In the genomic region with DNA sequence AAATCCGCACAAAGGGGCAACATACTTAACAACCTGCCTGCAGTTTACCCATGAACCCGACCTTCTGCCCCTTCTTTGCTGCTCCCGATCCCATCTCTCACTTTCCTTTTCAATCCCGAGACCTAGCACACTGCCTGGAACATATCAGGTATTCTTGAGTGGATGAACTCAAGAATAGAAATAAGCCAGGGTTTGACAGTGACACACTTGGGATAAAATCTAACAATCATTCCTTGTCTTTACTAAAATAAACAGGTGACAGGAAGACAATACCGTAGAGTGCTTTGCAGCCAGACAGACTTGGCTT, we compare ENCODE assay signal across 7 cellular contexts. TPM values are rescaled to one million over a fixed set of nuclear protein-coding genes. Genes with fewer than 3 reads are reported as not detected.
DNase-seq lines count a peak whose midpoint lies in the region; ATAC-seq and TF ChIP-seq lines count a peak whose summit lies in the region.

No MANE protein-coding gene starts in this region.

- H3K36me3 Mint-ChIP-seq in activated T-helper 1 cell treated with anti-CD3 and anti-CD28 coated beads, Interleukin-12 subunit alpha, Interleukin-12 subunit beta, Interleukin-2, Interleukin-4 antibody, amounts not matched to agents 30 ng/mL and 10 ng/mL and 1 ng/mL, durations not matched to agents 14 hours and 24 hours and 36 hours (ENCODE audit: low read depth) = peaks cover 23% of the 10 kb centered on the region

- DNase-seq in HL-60 (ENCODE audit: low read depth in 1 of 2, low spot score in 1 of 2) = no peak
- DNase-seq in activated T-helper 1 cell treated with anti-CD3 and anti-CD28 coated beads, Interleukin-12 subunit alpha, Interleukin-12 subunit beta, Interleukin-2, Interleukin-4 antibody, amounts not matched to agents 30 ng/mL and 10 ng/mL and 1 ng/mL, durations not matched to agents 14 hours and 24 hours and 36 hours (ENCODE audit: low spot score) = no peak
- no peak for DNase-seq in stimulated activated naive CD8-positive, alpha-beta T cell treated with anti-CD3 and anti-CD28 coated beads, Interleukin-15, amount 100 ng/mL, for 72 hours
- no peak for DNase-seq in DMS53 treated with DMSO at 0.1 percent for 48 hours (lab: John Stamatoyannopoulos, UW; ENCODE audit: unreplicated experiment)
- no peak for DNase-seq in kidney tubule cell (ENCODE audit: low spot score)
- no peak for DNase-seq in GDM1 (lab: John Stamatoyannopoulos, UW)

- H3K27me3 ChIP-seq in HL-60 (ENCODE audit: insufficient read depth, poor library complexity, severe bottlenecking) = no peaks in the 10 kb centered on the region

- TF ChIP-seq CTCF in HL-60 (IDR thresholded peaks at IDR 0.05; ENCODE audit: insufficient read depth, low read length) = no peak

- intact Hi-C loops in activated T-helper 1 cell treated with anti-CD3 and anti-CD28 coated beads, Interleukin-12 subunit alpha, Interleukin-12 subunit beta, Interleukin-2, Interleukin-4 antibody, amounts not matched to agents 30 ng/mL and 10 ng/mL and 1 ng/mL, durations not matched to agents 14 hours and 24 hours and 36 hours (cut with micrococcal nuclease) = loop anchor here (5.0 kb wide), 2 partner anchors 371 to 414 kb away; no protein-coding TSS in a partner anchor

- no peaks in the 10 kb centered on the region for H3K9me3 ChIP-seq in iPS-18c (ENCODE audit: control insufficient read depth, insufficient read depth, low read length)

- peak overlapping the region; percentile 78 for H3K27ac Mint-ChIP-seq in activated T-helper 1 cell treated with anti-CD3 and anti-CD28 coated beads, Interleukin-12 subunit alpha, Interleukin-12 subunit beta, Interleukin-2, Interleukin-4 antibody, amounts not matched to agents 30 ng/mL and 10 ng/mL and 1 ng/mL, durations not matched to agents 14 hours and 24 hours and 36 hours
- peak overlapping the region; percentile 83 to 95 for H3K27ac Mint-ChIP-seq in stimulated activated naive CD8-positive, alpha-beta T cell treated with anti-CD3 and anti-CD28 coated beads, Interleukin-15, amount 100 ng/mL, for 72 hours

- peaks cover 42% of the 10 kb centered on the region for H3K4me1 Mint-ChIP-seq in activated T-helper 1 cell treated with anti-CD3 and anti-CD28 coated beads, Interleukin-12 subunit alpha, Interleukin-12 subunit beta, Interleukin-2, Interleukin-4 antibody, amounts not matched to agents 30 ng/mL and 10 ng/mL and 1 ng/mL, durations not matched to agents 14 hours and 24 hours and 36 hours (ENCODE audit: low read depth)
- peaks cover 43% of the 10 kb centered on the region for H3K4me1 Mint-ChIP-seq in stimulated activated naive CD8-positive, alpha-beta T cell treated with anti-CD3 and anti-CD28 coated beads, Interleukin-15, amount 100 ng/mL, for 72 hours

- H3K4me3 ChIP-seq in HL-60 (replicated peaks; ENCODE audit: insufficient read depth, low read length) (peak overlapping the region; percentile 100), iPS-18c (ENCODE audit: insufficient read depth, low read depth, low read length) (peak overlapping the region; percentile 88)

- ATAC-seq in stimulated activated naive CD8-positive, alpha-beta T cell treated with anti-CD3 and anti-CD28 coated beads, Interleukin-15, amount 100 ng/mL, for 72 hours = no peak

- peak overlapping the region; percentile 100 for H3K27ac ChIP-seq in HL-60 (replicated peaks)

- peak overlapping the region; percentile 87 for H3K4me3 Mint-ChIP-seq in activated T-helper 1 cell treated with anti-CD3 and anti-CD28 coated beads, Interleukin-12 subunit alpha, Interleukin-12 subunit beta, Interleukin-2, Interleukin-4 antibody, amounts not matched to agents 30 ng/mL and 10 ng/mL and 1 ng/mL, durations not matched to agents 14 hours and 24 hours and 36 hours
- H3K4me3 Mint-ChIP-seq in stimulated activated naive CD8-positive, alpha-beta T cell treated with anti-CD3 and anti-CD28 coated beads, Interleukin-15, amount 100 ng/mL, for 72 hours = peak overlapping the region; percentile 98 to 99

- H3K27me3 Mint-ChIP-seq in activated T-helper 1 cell treated with anti-CD3 and anti-CD28 coated beads, Interleukin-12 subunit alpha, Interleukin-12 subunit beta, Interleukin-2, Interleukin-4 antibody, amounts not matched to agents 30 ng/mL and 10 ng/mL and 1 ng/mL, durations not matched to agents 14 hours and 24 hours and 36 hours (ENCODE audit: insufficient read depth) = no peaks in the 10 kb centered on the region
- H3K27me3 Mint-ChIP-seq in stimulated activated naive CD8-positive, alpha-beta T cell treated with anti-CD3 and anti-CD28 coated beads, Interleukin-15, amount 100 ng/mL, for 72 hours = no peaks in the 10 kb centered on the region

- no peaks in the 10 kb centered on the region for H3K9me3 Mint-ChIP-seq in activated T-helper 1 cell treated with anti-CD3 and anti-CD28 coated beads, Interleukin-12 subunit alpha, Interleukin-12 subunit beta, Interleukin-2, Interleukin-4 antibody, amounts not matched to agents 30 ng/mL and 10 ng/mL and 1 ng/mL, durations not matched to agents 14 hours and 24 hours and 36 hours
- H3K9me3 Mint-ChIP-seq in stimulated activated naive CD8-positive, alpha-beta T cell treated with anti-CD3 and anti-CD28 coated beads, Interleukin-15, amount 100 ng/mL, for 72 hours = no peaks in the 10 kb centered on the region

RNA-seq across cellular contexts. Expression of gene UFD1, which starts 1.0 kb away (rescaled TPM):
- total RNA-seq in activated T-helper 1 cell treated with anti-CD3 and anti-CD28 coated beads, Interleukin-12 subunit alpha, Interleukin-12 subunit beta, Interleukin-2, Interleukin-4 antibody, amounts not matched to agents 30 ng/mL and 10 ng/mL and 1 ng/mL, durations not matched to agents 14 hours and 24 hours and 36 hours = 88.2 and 108 TPM in 2 replicates

RNA-seq across cellular contexts. Expression of gene CDC45, which starts 1.7 kb away (rescaled TPM):
- total RNA-seq in activated T-helper 1 cell treated with anti-CD3 and anti-CD28 coated beads, Interleukin-12 subunit alpha, Interleukin-12 subunit beta, Interleukin-2, Interleukin-4 antibody, amounts not matched to agents 30 ng/mL and 10 ng/mL and 1 ng/mL, durations not matched to agents 14 hours and 24 hours and 36 hours = 104 and 116 TPM in 2 replicates

RNA-seq across cellular contexts. Expression of gene C22orf39, which starts 30.5 kb away (rescaled TPM):
- total RNA-seq in activated T-helper 1 cell treated with anti-CD3 and anti-CD28 coated beads, Interleukin-12 subunit alpha, Interleukin-12 subunit beta, Interleukin-2, Interleukin-4 antibody, amounts not matched to agents 30 ng/mL and 10 ng/mL and 1 ng/mL, durations not matched to agents 14 hours and 24 hours and 36 hours = 22.8 and 26.8 TPM in 2 replicates

RNA-seq across cellular contexts. Expression of gene MRPL40, which starts 45.7 kb away (rescaled TPM):
- 36.0 and 38.5 TPM in 2 replicates for total RNA-seq in activated T-helper 1 cell treated with anti-CD3 and anti-CD28 coated beads, Interleukin-12 subunit alpha, Interleukin-12 subunit beta, Interleukin-2, Interleukin-4 antibody, amounts not matched to agents 30 ng/mL and 10 ng/mL and 1 ng/mL, durations not matched to agents 14 hours and 24 hours and 36 hours

RNA-seq across cellular contexts. Expression of gene CLDN5, which starts 46.2 kb away (rescaled TPM):
- 0.47 and 0.76 TPM in 2 replicates for total RNA-seq in activated T-helper 1 cell treated with anti-CD3 and anti-CD28 coated beads, Interleukin-12 subunit alpha, Interleukin-12 subunit beta, Interleukin-2, Interleukin-4 antibody, amounts not matched to agents 30 ng/mL and 10 ng/mL and 1 ng/mL, durations not matched to agents 14 hours and 24 hours and 36 hours
